In genomic region chr9:37784640-37785483, GRCh38 we compare ENCODE assay signal across 8 cellular contexts. TPM values are rescaled to one million over a fixed set of nuclear protein-coding genes. Genes with fewer than 3 reads are reported as not detected.
DNase-seq lines count a peak whose midpoint lies in the region; ATAC-seq, FAIRE-seq and TF ChIP-seq lines count a peak whose summit lies in the region.

Gene EXOSC3 (minus strand): TSS chr9:37785064. CDS start chr9:37785044, 20 bp downstream.

- H3K36me3 ChIP-seq in adrenal gland (replicated peaks in 1 of 2) (peaks cover 0 to 37% of the 10 kb centered on the region in 2 donors), left ventricle myocardium inferior (peaks cover 39% of the 10 kb centered on the region), psoas muscle (ENCODE audit: insufficient read depth in 1 of 2, low read depth in 1 of 2) (peaks cover 16 to 41% of the 10 kb centered on the region in 2 donors)

- peak within 1 kb of the TSS; percentile 95 to 96 for H3K27ac Mint-ChIP-seq in T-cell

- TF ChIP-seq CTCF in GM12875 (IDR thresholded peaks at IDR 0.05; ENCODE audit: borderline replicate concordance, insufficient read depth, low read depth, low read length) (peak; percentile 23; the same call in 1 of the 2 replicates), adrenal gland (IDR thresholded peaks at IDR 0.05) (peak in 3 of 6 experiments; percentile 26 to 39 (median 27)), left ventricle myocardium inferior (IDR thresholded peaks at IDR 0.05; ENCODE audit: borderline replicate concordance) (peak; percentile 38), psoas muscle (IDR thresholded peaks at IDR 0.05) (peak; percentile 20)

- 0 to 7% (median 1%) methylated on average over 5 to 73 of the region's 73 CpGs for WGBS in adrenal gland, 4 donors
- 1% methylated on average over 73 of the region's 73 CpGs for WGBS in psoas muscle, 3 donors

- DNase-seq in NCI-H1417 treated with DMSO at 0.1 percent for 48 hours (lab: John Stamatoyannopoulos, UW): peak; percentile 20
- DNase-seq in T-cell: peak; percentile 67 to 88 (median 80)
- DNase-seq in adrenal gland: peak; percentile 87 to 95 (median 93)
- peak; percentile 89 for DNase-seq in left ventricle myocardium inferior
- DNase-seq in psoas muscle: peak; percentile 91 to 95
- peak; percentile 89 for DNase-seq in urothelium cell line (ENCODE audit: low spot score)

- POLR2A ChIA-PET in T-cell (lab: Charles Lee): interaction anchor here (0.8 to 1.2 kb wide), 3 partner anchors 13 to 16 kb away, joined by 3 to 4 read pairs (median 4); partner anchors contain the start of gene DCAF10 (in 1 of the 2)

- H3K27me3 ChIP-seq in adrenal gland (no peaks in the 10 kb centered on the region), left ventricle myocardium inferior (ENCODE audit: low read depth) (peaks cover 11% of the 10 kb centered on the region), psoas muscle (ENCODE audit: insufficient read depth in 3 of 3, low read length in 2 of 3) (peaks cover 0 to 4% (median 0%) of the 10 kb centered on the region in 3 donors)

- H3K9me3 ChIP-seq in adrenal gland (replicated peaks in 1 of 3) (no peaks in the 10 kb centered on the region), left ventricle myocardium inferior (replicated peaks) (no peaks in the 10 kb centered on the region), psoas muscle (no peaks in the 10 kb centered on the region)

- peaks cover 23% of the 10 kb centered on the region for H3K36me3 Mint-ChIP-seq in T-cell

- peak; percentile 89 for ATAC-seq in HG02763 (IDR thresholded peaks at IDR 0.05; ENCODE audit: unreplicated experiment)
- peak; percentile 83 to 97 (median 91) for ATAC-seq in T-cell (replicated peaks in 1 of 4)
- ATAC-seq in psoas muscle: peak; percentile 95 to 99 (median 98)

- CTCF ChIA-PET in T-cell (lab: Charles Lee): interaction anchor here (0.5 to 1.3 kb wide), 4 partner anchors 12 to 30 kb away, joined by 3 to 9 read pairs (median 3); partner anchors contain the start of gene DCAF10 (in 2 of the 2)

- intact Hi-C loops in adrenal gland (cut with DNase I): loop anchor here in 1 of 2 donors (10.0 kb wide), 1 partner anchor 60 kb away; no protein-coding TSS in a partner anchor
- intact Hi-C loops in left ventricle myocardium inferior (cut with micrococcal nuclease): no loop called here
- intact Hi-C loops in psoas muscle (cut with DNase I): loop anchor here (1.0 to 10.0 kb wide), 4 partner anchors 15 to 320 kb away; partner anchors contain the start of genes DCAF10 (in 1 of the 2), POLR1E (in 1 of the 2) and ZBTB5 (in 1 of the 2)

- H3K4me3 ChIP-seq in GM12875 (ENCODE audit: low read depth, low read length) (peak within 1 kb of the TSS; percentile 82), adrenal gland (peak within 1 kb of the TSS; percentile 71 to 92 (median 82)), left ventricle myocardium inferior (peak within 1 kb of the TSS; percentile 91), psoas muscle (peak within 1 kb of the TSS; percentile 92)

- H3K27ac ChIP-seq in adrenal gland (peak within 1 kb of the TSS; percentile 54 to 94 (median 83)), left ventricle myocardium inferior (replicated peaks) (peak within 1 kb of the TSS; percentile 88), psoas muscle (peak within 1 kb of the TSS; percentile 86)

- H3K27me3 Mint-ChIP-seq in T-cell: no peaks in the 10 kb centered on the region

- H3K4me3 Mint-ChIP-seq in T-cell: peak within 1 kb of the TSS; percentile 97 to 100 (median 97)

- peaks cover 11 to 34% of the 10 kb centered on the region in 2 donors for H3K4me1 ChIP-seq in adrenal gland (replicated peaks in 1 of 2)
- peaks cover 32% of the 10 kb centered on the region for H3K4me1 ChIP-seq in left ventricle myocardium inferior
- H3K4me1 ChIP-seq in psoas muscle: peaks cover 5% of the 10 kb centered on the region

- TF ChIP-seq POLR2A in adrenal gland (IDR thresholded peaks at IDR 0.05): peak; percentile 48 to 79

- peak; percentile 30 for FAIRE-seq in urothelium cell line (lab: Jason Lieb, UNC)

- H3K4me1 Mint-ChIP-seq in T-cell: peaks cover 44 to 47% (median 47%) of the 10 kb centered on the region in 3 donors

- no peaks in the 10 kb centered on the region for H3K9me3 Mint-ChIP-seq in T-cell

RNA-seq across cellular contexts. Expression of gene EXOSC3, which starts in this region (rescaled TPM):
- 10 to 100 TPM; 40.0 to 64.2 (median 59.2) TPM for total RNA-seq in T-cell
- 10 to 100 TPM; 32.2 to 67.8 (median 41.4) TPM for total RNA-seq in adrenal gland
- polyA plus RNA-seq in adrenal gland: 10 to 100 TPM; 12.5 to 51.0 (median 21.9) TPM
- 15.9 TPM for total RNA-seq in left ventricle myocardium inferior
- total RNA-seq in psoas muscle: 10 to 100 TPM; 12.9 to 18.9 (median 13.9) TPM
- polyA plus RNA-seq in psoas muscle: 10 to 100 TPM; 18.3 to 48.9 (median 43.0) TPM

Comparison
In these comparisons a context has a peak if more than half of its experiments do, and no peak if none do; other contexts are left out.
1. Peak in every context shown above with its lines: DNase-seq, ATAC-seq, H3K4me3 ChIP-seq and H3K27ac ChIP-seq.
2. DNase-seq: peak in every context shown above with its lines; median percentile 93 in adrenal gland; 93 in psoas muscle; 89 in left ventricle myocardium inferior; 89 in urothelium cell line; 80 in T-cell; 20 in NCI-H1417 treated with DMSO at 0.1 percent for 48 hours.